8 cellular contexts compared by ENCODE assay signal in genomic region chr1:77888429-77889239, GRCh38. TPM values are rescaled to one million over a fixed set of nuclear protein-coding genes. Genes with fewer than 3 reads are reported as not detected.
DNase-seq lines count a peak whose midpoint lies in the region; ATAC-seq, FAIRE-seq and TF ChIP-seq lines count a peak whose summit lies in the region.

Gene NEXN (plus strand): TSS chr1:77888624. CDS start chr1:77916107, 27,483 bp downstream.

- POLR2A ChIA-PET in HepG2 (lab: Yijun Ruan, JAX): interaction anchor here (1.2 to 2.3 kb wide), 5 partner anchors 11 to 116 kb away, joined by 3 to 12 read pairs (median 6); partner anchors contain the start of genes DNAJB4, FUBP1 and MIGA1

- no peaks in the 10 kb centered on the region for H3K9me3 ChIP-seq in WERI-Rb-1 (ENCODE audit: severe bottlenecking)
- no peaks in the 10 kb centered on the region for H3K9me3 ChIP-seq in HepG2 (ENCODE audit: low read length)

- peak; percentile 76 for ATAC-seq in GM18909 (IDR thresholded peaks at IDR 0.05; ENCODE audit: poor library complexity, unreplicated experiment)
- ATAC-seq in HepG2: peak; percentile 89

- H3K27ac ChIP-seq in HL-60 (replicated peaks) (no peak within 1 kb of the TSS), WERI-Rb-1 (no peak within 1 kb of the TSS), HepG2 (ENCODE audit: extremely low read length, insufficient read depth, low read length) (peak within 1 kb of the TSS; percentile 51)

- CTCF ChIA-PET in HepG2 (lab: Yijun Ruan, JAX; ENCODE audit: low intra/inter-chr PET ratio, low total read pairs): no interaction called here

- TF ChIP-seq EP300 in HepG2 (IDR thresholded peaks at IDR 0.05; ENCODE audit: low read depth in 2 of 2, low read length in 2 of 2): no peak
- no peak for TF ChIP-seq EP300 in HepG2 (CRISPR knock-in tag; IDR thresholded peaks at IDR 0.05; ENCODE audit: borderline replicate concordance)

- H4K20me1 ChIP-seq in HepG2 (ENCODE audit: insufficient read depth, low read length): no peaks in the 10 kb centered on the region

- peak within 1 kb of the TSS; percentile 86 for H2AFZ ChIP-seq in HepG2 (ENCODE audit: low read length)

- FAIRE-seq in HepG2 (lab: Jason Lieb, UNC): no peak

- H3K9ac ChIP-seq in HepG2 (ENCODE audit: insufficient read depth, low read depth, low read length): peak within 1 kb of the TSS; percentile 68

- WGBS in HepG2 (ENCODE audit: low lambda C conversion rate): 0% methylated on average over 5 of the region's 62 CpGs

- TF ChIP-seq POLR2A in HepG2 (IDR thresholded peaks at IDR 0.05; ENCODE audit: insufficient read depth in 1 of 2, low read depth in 2 of 2, low read length in 2 of 2): peak in 1 of 2 experiments; percentile 38; a peak in 2 of 4 replicates

- no peak for TF ChIP-seq CTCF in HL-60 (IDR thresholded peaks at IDR 0.05; ENCODE audit: insufficient read depth, low read length)
- TF ChIP-seq CTCF in WERI-Rb-1 (IDR thresholded peaks at IDR 0.05; ENCODE audit: low read depth, low read length): no peak
- no peak for TF ChIP-seq CTCF in HepG2 (CRISPR knock-in tag; IDR thresholded peaks at IDR 0.05)

- no peaks in the 10 kb centered on the region for H3K79me2 ChIP-seq in HepG2 (ENCODE audit: insufficient read depth, low read length)

- H3K27me3 ChIP-seq in HL-60 (ENCODE audit: insufficient read depth, poor library complexity, severe bottlenecking): peaks cover 2% of the 10 kb centered on the region
- no peaks in the 10 kb centered on the region for H3K27me3 ChIP-seq in WERI-Rb-1 (ENCODE audit: insufficient read depth, low read depth, severe bottlenecking)
- no peaks in the 10 kb centered on the region; a peak in 1 of 5 replicates for H3K27me3 ChIP-seq in HepG2 (ENCODE audit: control insufficient read depth in 1 of 2, insufficient read depth in 2 of 2, low read length in 2 of 2)

- no peak for TF ChIP-seq RAD21 in HepG2 (CRISPR knock-in tag; IDR thresholded peaks at IDR 0.05)

- intact Hi-C loops in HepG2 (cut with micrococcal nuclease; ENCODE audit: unreplicated experiment): loop anchor here (5.0 kb wide), 2 partner anchors 61 to 131 kb away; partner anchors contain the start of gene USP33

- DNase-seq in AG20443 (ENCODE audit: low spot score) (peak; percentile 87), HL-60 (ENCODE audit: low read depth in 1 of 2, low spot score in 1 of 2) (peak in 1 of 2 experiments; percentile 5), WERI-Rb-1 (peak; percentile 11), HepG2 (ENCODE audit: low spot score) (peak; percentile 44), pons (ENCODE audit: low spot score) (no peak)
- DNase-seq in effector CD4-positive, alpha-beta T cell: peak; percentile 2
- DNase-seq in stimulated activated CD4-positive, alpha-beta T cell treated with anti-CD3 and anti-CD28 coated beads, Interleukin-2, amount 100 ng/mL, for 48 hours: peak; percentile 4 to 13

- no TSS peak for BruUV-seq in HepG2 (replicated peaks; lab: Mats Ljungman, UMichigan)

- no peaks in the 10 kb centered on the region for H3K36me3 ChIP-seq in WERI-Rb-1
- no peaks in the 10 kb centered on the region for H3K36me3 ChIP-seq in HepG2 (replicated peaks in 1 of 2; ENCODE audit: control insufficient read depth in 1 of 2, insufficient read depth in 2 of 2, low read length in 2 of 2)

- in situ Hi-C loops in HepG2 (cut with HindIII; ENCODE audit: extremely low pct_ligation_motif_present, low pct_unique_long_range_greater_than_20kb): no loop called here

- H3K4me2 ChIP-seq in HepG2 (ENCODE audit: low read depth, low read length): peak within 1 kb of the TSS; percentile 96

- H3K4me1 ChIP-seq in HepG2 (ENCODE audit: insufficient read depth, low read length): peaks cover 13% of the 10 kb centered on the region

- H3K4me3 ChIP-seq in HL-60 (replicated peaks; ENCODE audit: insufficient read depth, low read length): peak within 1 kb of the TSS; percentile 37
- H3K4me3 ChIP-seq in WERI-Rb-1 (ENCODE audit: low read depth, low read length): peak within 1 kb of the TSS; percentile 50
- peak within 1 kb of the TSS; percentile 71 to 96 (median 85) for H3K4me3 ChIP-seq in HepG2 (replicated peaks in 1 of 3; ENCODE audit: insufficient read depth in 1 of 3, low read depth in 2 of 3, low read length in 3 of 3)

TF ChIP-seq in HepG2, 621 proteins besides CTCF, POLR2A, EP300 and RAD21 (continues in another document):
- peak; percentile 72; the same call in 1 of the 2 replicates for TF ChIP-seq ZNF280D (CRISPR knock-in tag; IDR thresholded peaks at IDR 0.05)
- TF ChIP-seq KLF6 (CRISPR knock-in tag; IDR thresholded peaks at IDR 0.05): no peak
- no peak; the same call in 1 of the 2 replicates for TF ChIP-seq ZNF367 (CRISPR knock-in tag; IDR thresholded peaks at IDR 0.05; ENCODE audit: borderline replicate concordance)
- no peak for TF ChIP-seq ZNF205 (CRISPR knock-in tag; IDR thresholded peaks at IDR 0.05)
- TF ChIP-seq, protein P1, sequence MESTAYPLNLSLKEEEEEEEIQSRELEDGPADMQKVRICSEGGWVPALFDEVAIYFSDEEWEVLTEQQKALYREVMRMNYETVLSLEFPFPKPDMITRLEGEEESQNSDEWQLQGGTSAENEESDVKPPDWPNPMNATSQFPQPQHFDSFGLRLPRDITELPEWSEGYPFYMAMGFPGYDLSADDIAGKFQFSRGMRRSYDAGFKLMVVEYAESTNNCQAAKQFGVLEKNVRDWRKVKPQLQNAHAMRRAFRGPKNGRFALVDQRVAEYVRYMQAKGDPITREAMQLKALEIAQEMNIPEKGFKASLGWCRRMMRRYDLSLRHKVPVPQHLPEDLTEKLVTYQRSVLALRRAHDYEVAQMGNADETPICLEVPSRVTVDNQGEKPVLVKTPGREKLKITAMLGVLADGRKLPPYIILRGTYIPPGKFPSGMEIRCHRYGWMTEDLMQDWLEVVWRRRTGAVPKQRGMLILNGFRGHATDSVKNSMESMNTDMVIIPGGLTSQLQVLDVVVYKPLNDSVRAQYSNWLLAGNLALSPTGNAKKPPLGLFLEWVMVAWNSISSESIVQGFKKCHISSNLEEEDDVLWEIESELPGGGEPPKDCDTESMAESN (CRISPR knock-in tag; conservative IDR thresholded peaks at IDR 0.05): no peak
- no peak for TF ChIP-seq MATR3 (CRISPR knock-in tag; IDR thresholded peaks at IDR 0.05)
- TF ChIP-seq TBP (CRISPR knock-in tag; IDR thresholded peaks at IDR 0.05): no peak
- TF ChIP-seq, protein P2, sequence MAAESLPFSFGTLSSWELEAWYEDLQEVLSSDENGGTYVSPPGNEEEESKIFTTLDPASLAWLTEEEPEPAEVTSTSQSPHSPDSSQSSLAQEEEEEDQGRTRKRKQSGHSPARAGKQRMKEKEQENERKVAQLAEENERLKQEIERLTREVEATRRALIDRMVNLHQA (CRISPR knock-in tag; IDR thresholded peaks at IDR 0.05): no peak

RNA-seq across cellular contexts. Expression of gene NEXN, which starts in this region (rescaled TPM):
- total RNA-seq in HepG2 (2016; rRNA removed; fragmentation: Illumina TruSeq; extraction: Trizol): 0.97 and 1.1 TPM in 2 replicates
- total RNA-seq in HepG2 (2016; cell fraction: cytosol; rRNA removed; fragmentation: Illumina TruSeq; extraction: Trizol; ENCODE audit: low read depth): 0.35 and 0.40 TPM in 2 replicates
- total RNA-seq in HepG2 (2016; cell fraction: insoluble cytoplasmic fraction; rRNA removed; fragmentation: Illumina TruSeq; extraction: Trizol): 1.1 TPM in 2 replicates
- 0.43 and 0.59 TPM in 2 replicates for total RNA-seq in HepG2 (2016; cell fraction: membrane; rRNA removed; fragmentation: Illumina TruSeq; extraction: Trizol)
- total RNA-seq in HepG2 (2016; cell fraction: nucleus; rRNA removed; fragmentation: Illumina TruSeq; extraction: Trizol): 0.78 and 0.97 TPM in 2 replicates
- polyA plus RNA-seq in HepG2 (2011; rRNA removed): 0.07 and 0.14 TPM in 2 replicates
- 0.03 and 0.05 TPM in 2 replicates for polyA plus RNA-seq in HepG2 (2011; cell fraction: cytosol; rRNA removed)
- 0.19 and 0.42 TPM in 2 replicates for polyA plus RNA-seq in HepG2 (2011; cell fraction: nucleus; rRNA removed)
- 0.29 and 0.50 TPM in 2 replicates for polyA plus RNA-seq in HepG2 (2012)
- polyA plus RNA-seq in HepG2 (2016; cell fraction: cytosol; fragmentation: Illumina TruSeq; extraction: Trizol; ENCODE audit: low read depth): 0.18 and 0.24 TPM in 2 replicates
- 2.6 and 2.9 TPM in 2 replicates for polyA plus RNA-seq in HepG2 (2016; cell fraction: insoluble cytoplasmic fraction; fragmentation: Illumina TruSeq; extraction: Trizol; ENCODE audit: low read depth)
- 0.39 and 0.52 TPM in 2 replicates for polyA plus RNA-seq in HepG2 (2016; cell fraction: membrane; fragmentation: Illumina TruSeq; extraction: Trizol; ENCODE audit: low read depth)
- polyA plus RNA-seq in HepG2 (2016; cell fraction: nucleus; fragmentation: Illumina TruSeq; extraction: Trizol; ENCODE audit: insufficient read depth, low read depth): 3.0 and 5.3 TPM in 2 replicates
- polyA minus RNA-seq in HepG2 (2011; rRNA and poly(A)+ RNA removed; ENCODE audit: low replicate concordance): not detected in 2 replicates
- polyA minus RNA-seq in HepG2 (2011; cell fraction: cytosol; rRNA and poly(A)+ RNA removed): not detected in 2 replicates
- 0.52 and 1.2 TPM in 2 replicates for polyA minus RNA-seq in HepG2 (2011; cell fraction: nucleus; rRNA and poly(A)+ RNA removed)
